Comparison of ENCODE assay signal across 24 cellular contexts in the genomic region with DNA sequence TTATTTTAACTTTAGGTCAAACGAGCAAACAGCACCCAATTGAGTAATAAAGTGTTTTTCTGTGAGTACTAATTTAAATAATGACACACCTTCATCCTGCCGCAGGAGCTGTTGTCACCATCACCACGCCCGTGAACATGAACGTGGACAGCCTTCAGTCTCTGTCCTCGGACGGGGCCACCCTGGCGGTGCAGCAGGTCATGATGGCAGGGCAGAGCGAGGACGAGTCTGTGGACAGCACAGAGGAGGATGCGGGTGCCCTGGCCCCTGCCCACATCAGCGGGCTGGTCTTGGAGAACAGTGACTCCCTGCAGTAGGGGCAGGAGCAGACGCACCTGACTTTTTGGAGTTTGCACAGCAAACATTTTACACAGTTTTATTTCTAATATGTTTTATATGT. TPM values are rescaled to one million over a fixed set of nuclear protein-coding genes. Genes with fewer than 3 reads are reported as not detected.
"Had no signal": no experiment of that assay in that cellular context is flagged by ENCODE, and none has a peak within 500 bp of the region (broad histone marks: within the 10 kb centered on the region; RNA-seq: fewer than 3 reads in every experiment).

No MANE protein-coding gene starts in this region.

- DNase-seq: colonic mucosa; cortex of kidney; effector CD8-positive, alpha-beta T cell; effector memory CD8-positive, alpha-beta T cell; endodermal cell; erythroblast; esophagus squamous epithelium; foreskin fibroblast; foreskin melanocyte; gastrocnemius medialis; glutamatergic neuron; head of caudate nucleus; heart right ventricle; hippocampal formation; left cardiac atrium; left ventricle myocardium superior; mammary epithelial cell; mesendoderm; midbrain had no signal

- ATAC-seq: effector memory CD8-positive, alpha-beta T cell; esophagus mucosa; gastrocnemius medialis; heart right ventricle; left cardiac atrium; left lung; left ventricle myocardium superior had no signal

- H3K4me3 ChIP-seq: colonic mucosa, esophagus squamous epithelium, gastrocnemius medialis, heart right ventricle, left lung, lung had no signal

- H3K27ac ChIP-seq: colonic mucosa, epithelial cell of prostate, esophagus squamous epithelium, gastrocnemius medialis, heart right ventricle, left lung had no signal

- H3K4me1 ChIP-seq: colonic mucosa, esophagus squamous epithelium, gastrocnemius medialis, left lung had no signal

- H3K36me3 ChIP-seq: colonic mucosa had no signal

- H3K9me3 ChIP-seq: colonic mucosa, esophagus squamous epithelium, gastrocnemius medialis, heart right ventricle, left lung had no signal

- H3K27me3 ChIP-seq: colonic mucosa, esophagus squamous epithelium, gastrocnemius medialis, heart right ventricle, left lung had no signal

RNA-seq across cellular contexts. Expression of a gene that starts 45.9 kb away (rescaled TPM):
- total RNA-seq: mononuclear cell had no signal
